1 cellular context compared by ENCODE assay signal in the genomic region with DNA sequence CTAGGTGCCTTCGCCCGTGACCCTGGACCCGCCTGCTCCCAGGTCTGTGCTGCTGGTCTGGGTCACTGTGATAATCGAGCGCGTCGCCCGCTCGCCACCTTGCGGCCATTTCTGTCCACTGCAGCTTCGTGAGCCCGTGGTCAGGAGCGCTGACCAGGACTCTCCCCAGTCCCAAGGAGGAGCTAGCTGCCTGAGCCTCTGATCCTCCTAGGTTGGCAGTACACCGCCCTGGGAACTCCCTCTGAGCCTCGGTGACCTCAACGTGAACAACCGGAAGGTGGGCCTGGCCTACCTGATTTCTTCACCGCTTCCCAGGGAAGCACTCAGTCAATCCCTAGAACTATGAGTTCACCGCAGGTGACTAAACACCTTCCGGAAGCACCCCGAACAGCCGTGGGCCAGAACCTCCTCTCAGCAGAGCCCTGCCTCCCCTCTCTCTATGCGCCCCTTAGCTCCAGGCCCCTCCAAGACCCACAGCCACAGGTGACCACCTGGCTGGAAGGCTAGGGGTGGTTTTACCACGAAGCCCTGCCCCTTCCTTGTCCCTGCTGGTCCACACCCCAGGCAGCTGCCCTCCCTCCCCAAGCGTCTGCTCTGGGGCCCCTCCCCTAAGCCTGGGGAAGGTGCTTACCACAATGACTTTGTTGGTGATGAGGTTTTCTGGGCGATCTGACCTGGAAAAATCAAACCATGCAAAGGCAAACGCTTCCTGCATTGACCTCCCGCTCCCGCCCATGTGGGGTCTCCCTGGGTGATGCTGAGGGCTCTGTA.
TF ChIP-seq lines count a peak whose summit lies in the region.

No MANE protein-coding gene starts in this region.

TF ChIP-seq in HepG2, 621 proteins besides CTCF, POLR2A, EP300 and RAD21 (continued from another document):
- TF ChIP-seq, protein P1, sequence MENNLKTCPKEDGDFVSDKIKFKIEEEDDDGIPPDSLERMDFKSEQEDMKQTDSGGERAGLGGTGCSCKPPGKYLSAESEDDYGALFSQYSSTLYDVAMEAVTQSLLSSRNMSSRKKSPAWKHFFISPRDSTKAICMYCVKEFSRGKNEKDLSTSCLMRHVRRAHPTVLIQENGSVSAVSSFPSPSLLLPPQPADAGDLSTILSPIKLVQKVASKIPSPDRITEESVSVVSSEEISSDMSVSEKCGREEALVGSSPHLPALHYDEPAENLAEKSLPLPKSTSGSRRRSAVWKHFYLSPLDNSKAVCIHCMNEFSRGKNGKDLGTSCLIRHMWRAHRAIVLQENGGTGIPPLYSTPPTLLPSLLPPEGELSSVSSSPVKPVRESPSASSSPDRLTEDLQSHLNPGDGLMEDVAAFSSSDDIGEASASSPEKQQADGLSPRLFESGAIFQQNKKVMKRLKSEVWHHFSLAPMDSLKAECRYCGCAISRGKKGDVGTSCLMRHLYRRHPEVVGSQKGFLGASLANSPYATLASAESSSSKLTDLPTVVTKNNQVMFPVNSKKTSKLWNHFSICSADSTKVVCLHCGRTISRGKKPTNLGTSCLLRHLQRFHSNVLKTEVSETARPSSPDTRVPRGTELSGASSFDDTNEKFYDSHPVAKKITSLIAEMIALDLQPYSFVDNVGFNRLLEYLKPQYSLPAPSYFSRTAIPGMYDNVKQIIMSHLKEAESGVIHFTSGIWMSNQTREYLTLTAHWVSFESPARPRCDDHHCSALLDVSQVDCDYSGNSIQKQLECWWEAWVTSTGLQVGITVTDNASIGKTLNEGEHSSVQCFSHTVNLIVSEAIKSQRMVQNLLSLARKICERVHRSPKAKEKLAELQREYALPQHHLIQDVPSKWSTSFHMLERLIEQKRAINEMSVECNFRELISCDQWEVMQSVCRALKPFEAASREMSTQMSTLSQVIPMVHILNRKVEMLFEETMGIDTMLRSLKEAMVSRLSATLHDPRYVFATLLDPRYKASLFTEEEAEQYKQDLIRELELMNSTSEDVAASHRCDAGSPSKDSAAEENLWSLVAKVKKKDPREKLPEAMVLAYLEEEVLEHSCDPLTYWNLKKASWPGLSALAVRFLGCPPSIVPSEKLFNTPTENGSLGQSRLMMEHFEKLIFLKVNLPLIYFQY (CRISPR knock-in tag; IDR thresholded peaks at IDR 0.05; ENCODE audit: borderline replicate concordance), result peak; percentile 66; the same call in 1 of the 2 replicates
- TF ChIP-seq ZFY (CRISPR knock-in tag; IDR thresholded peaks at IDR 0.05) (0 out of 2 replicates have a peak, but pooled peaks have one; percentile 29), KAT8 (CRISPR knock-in tag; IDR thresholded peaks at IDR 0.05) (0 out of 2 replicates have a peak, but pooled peaks have one; percentile 23), HOXA3 (CRISPR knock-in tag; IDR thresholded peaks at IDR 0.05) (peak; percentile 37; the same call in 1 of the 2 replicates), ETV5 (CRISPR knock-in tag; IDR thresholded peaks at IDR 0.05; ENCODE audit: borderline replicate concordance) (peak; percentile 14; the same call in 1 of the 2 replicates), HDAC2 (CRISPR knock-in tag; IDR thresholded peaks at IDR 0.05) (peak; percentile 16; the same call in 1 of the 2 replicates), TBX2 (CRISPR knock-in tag; IDR thresholded peaks at IDR 0.05; ENCODE audit: borderline replicate concordance) (peak; percentile 25), ZNF451 (CRISPR knock-in tag; IDR thresholded peaks at IDR 0.05) (0 out of 2 replicates have a peak, but pooled peaks have one; percentile 38), FOXO1 (CRISPR knock-in tag; IDR thresholded peaks at IDR 0.05) (peak; percentile 34; the same call in 1 of the 2 replicates), FOSL2 (CRISPR knock-in tag; IDR thresholded peaks at IDR 0.05) (peak; percentile 35; the same call in 1 of the 2 replicates), ZEB1 (IDR thresholded peaks at IDR 0.05; ENCODE audit: insufficient replicate concordance, low read depth) (peak; percentile 23), MIER2 (CRISPR knock-in tag; IDR thresholded peaks at IDR 0.05) (peak; percentile 44; the same call in 1 of the 2 replicates), STAG1 (CRISPR knock-in tag; IDR thresholded peaks at IDR 0.05) (peak; percentile 89), NCOA1 (CRISPR knock-in tag; IDR thresholded peaks at IDR 0.05) (0 out of 2 replicates have a peak, but pooled peaks have one; percentile 21), FOXA3 (CRISPR knock-in tag; IDR thresholded peaks at IDR 0.05) (0 out of 2 replicates have a peak, but pooled peaks have one; percentile 12), ZNF589 (CRISPR knock-in tag; conservative IDR thresholded peaks at IDR 0.05) (0 out of 2 replicates have a peak, but pooled peaks have one; percentile 44), GABPA (IDR thresholded peaks at IDR 0.05; ENCODE audit: low read depth, low read length) (no peak), GABPA (CRISPR knock-in tag; IDR thresholded peaks at IDR 0.05; ENCODE audit: low read depth) (0 out of 2 replicates have a peak, but pooled peaks have one; percentile 9), NR2F6 (IDR thresholded peaks at IDR 0.05) (no peak), NR2F6 (CRISPR knock-in tag; IDR thresholded peaks at IDR 0.05) (0 out of 2 replicates have a peak, but pooled peaks have one; percentile 50), NR2F1 (CRISPR knock-in tag; IDR thresholded peaks at IDR 0.05) (0 out of 4 replicates have a peak, but pooled peaks of 1 of the 2 experiments have one; percentile 21), TAF15 (IDR thresholded peaks at IDR 0.05; ENCODE audit: low read depth, low read length, poor library complexity, severe bottlenecking) (no peak), ZMYM3 (CRISPR knock-in tag; IDR thresholded peaks at IDR 0.05) (no peak), SPEN (CRISPR knock-in tag; IDR thresholded peaks at IDR 0.05; ENCODE audit: low read depth) (0 out of 2 replicates have a peak, but pooled peaks have one; percentile 53), ZNF746 (CRISPR knock-in tag; IDR thresholded peaks at IDR 0.05) (no peak)
- TF ChIP-seq, protein P2, sequence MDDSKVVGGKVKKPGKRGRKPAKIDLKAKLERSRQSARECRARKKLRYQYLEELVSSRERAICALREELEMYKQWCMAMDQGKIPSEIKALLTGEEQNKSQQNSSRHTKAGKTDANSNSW (CRISPR knock-in tag; IDR thresholded peaks at IDR 0.05; ENCODE audit: borderline replicate concordance), result no peak
- TF ChIP-seq, protein P3, sequence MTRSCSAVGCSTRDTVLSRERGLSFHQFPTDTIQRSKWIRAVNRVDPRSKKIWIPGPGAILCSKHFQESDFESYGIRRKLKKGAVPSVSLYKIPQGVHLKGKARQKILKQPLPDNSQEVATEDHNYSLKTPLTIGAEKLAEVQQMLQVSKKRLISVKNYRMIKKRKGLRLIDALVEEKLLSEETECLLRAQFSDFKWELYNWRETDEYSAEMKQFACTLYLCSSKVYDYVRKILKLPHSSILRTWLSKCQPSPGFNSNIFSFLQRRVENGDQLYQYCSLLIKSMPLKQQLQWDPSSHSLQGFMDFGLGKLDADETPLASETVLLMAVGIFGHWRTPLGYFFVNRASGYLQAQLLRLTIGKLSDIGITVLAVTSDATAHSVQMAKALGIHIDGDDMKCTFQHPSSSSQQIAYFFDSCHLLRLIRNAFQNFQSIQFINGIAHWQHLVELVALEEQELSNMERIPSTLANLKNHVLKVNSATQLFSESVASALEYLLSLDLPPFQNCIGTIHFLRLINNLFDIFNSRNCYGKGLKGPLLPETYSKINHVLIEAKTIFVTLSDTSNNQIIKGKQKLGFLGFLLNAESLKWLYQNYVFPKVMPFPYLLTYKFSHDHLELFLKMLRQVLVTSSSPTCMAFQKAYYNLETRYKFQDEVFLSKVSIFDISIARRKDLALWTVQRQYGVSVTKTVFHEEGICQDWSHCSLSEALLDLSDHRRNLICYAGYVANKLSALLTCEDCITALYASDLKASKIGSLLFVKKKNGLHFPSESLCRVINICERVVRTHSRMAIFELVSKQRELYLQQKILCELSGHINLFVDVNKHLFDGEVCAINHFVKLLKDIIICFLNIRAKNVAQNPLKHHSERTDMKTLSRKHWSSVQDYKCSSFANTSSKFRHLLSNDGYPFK (CRISPR knock-in tag; IDR thresholded peaks at IDR 0.05; ENCODE audit: borderline replicate concordance), result 0 out of 2 replicates have a peak, but pooled peaks have one; percentile 61
- TF ChIP-seq, protein P4, sequence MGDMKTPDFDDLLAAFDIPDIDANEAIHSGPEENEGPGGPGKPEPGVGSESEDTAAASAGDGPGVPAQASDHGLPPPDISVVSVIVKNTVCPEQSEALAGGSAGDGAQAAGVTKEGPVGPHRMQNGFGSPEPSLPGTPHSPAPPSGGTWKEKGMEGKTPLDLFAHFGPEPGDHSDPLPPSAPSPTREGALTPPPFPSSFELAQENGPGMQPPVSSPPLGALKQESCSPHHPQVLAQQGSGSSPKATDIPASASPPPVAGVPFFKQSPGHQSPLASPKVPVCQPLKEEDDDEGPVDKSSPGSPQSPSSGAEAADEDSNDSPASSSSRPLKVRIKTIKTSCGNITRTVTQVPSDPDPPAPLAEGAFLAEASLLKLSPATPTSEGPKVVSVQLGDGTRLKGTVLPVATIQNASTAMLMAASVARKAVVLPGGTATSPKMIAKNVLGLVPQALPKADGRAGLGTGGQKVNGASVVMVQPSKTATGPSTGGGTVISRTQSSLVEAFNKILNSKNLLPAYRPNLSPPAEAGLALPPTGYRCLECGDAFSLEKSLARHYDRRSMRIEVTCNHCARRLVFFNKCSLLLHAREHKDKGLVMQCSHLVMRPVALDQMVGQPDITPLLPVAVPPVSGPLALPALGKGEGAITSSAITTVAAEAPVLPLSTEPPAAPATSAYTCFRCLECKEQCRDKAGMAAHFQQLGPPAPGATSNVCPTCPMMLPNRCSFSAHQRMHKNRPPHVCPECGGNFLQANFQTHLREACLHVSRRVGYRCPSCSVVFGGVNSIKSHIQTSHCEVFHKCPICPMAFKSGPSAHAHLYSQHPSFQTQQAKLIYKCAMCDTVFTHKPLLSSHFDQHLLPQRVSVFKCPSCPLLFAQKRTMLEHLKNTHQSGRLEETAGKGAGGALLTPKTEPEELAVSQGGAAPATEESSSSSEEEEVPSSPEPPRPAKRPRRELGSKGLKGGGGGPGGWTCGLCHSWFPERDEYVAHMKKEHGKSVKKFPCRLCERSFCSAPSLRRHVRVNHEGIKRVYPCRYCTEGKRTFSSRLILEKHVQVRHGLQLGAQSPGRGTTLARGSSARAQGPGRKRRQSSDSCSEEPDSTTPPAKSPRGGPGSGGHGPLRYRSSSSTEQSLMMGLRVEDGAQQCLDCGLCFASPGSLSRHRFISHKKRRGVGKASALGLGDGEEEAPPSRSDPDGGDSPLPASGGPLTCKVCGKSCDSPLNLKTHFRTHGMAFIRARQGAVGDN (CRISPR knock-in tag; IDR thresholded peaks at IDR 0.05), result peak; percentile 62
- TF ChIP-seq, protein P5, sequence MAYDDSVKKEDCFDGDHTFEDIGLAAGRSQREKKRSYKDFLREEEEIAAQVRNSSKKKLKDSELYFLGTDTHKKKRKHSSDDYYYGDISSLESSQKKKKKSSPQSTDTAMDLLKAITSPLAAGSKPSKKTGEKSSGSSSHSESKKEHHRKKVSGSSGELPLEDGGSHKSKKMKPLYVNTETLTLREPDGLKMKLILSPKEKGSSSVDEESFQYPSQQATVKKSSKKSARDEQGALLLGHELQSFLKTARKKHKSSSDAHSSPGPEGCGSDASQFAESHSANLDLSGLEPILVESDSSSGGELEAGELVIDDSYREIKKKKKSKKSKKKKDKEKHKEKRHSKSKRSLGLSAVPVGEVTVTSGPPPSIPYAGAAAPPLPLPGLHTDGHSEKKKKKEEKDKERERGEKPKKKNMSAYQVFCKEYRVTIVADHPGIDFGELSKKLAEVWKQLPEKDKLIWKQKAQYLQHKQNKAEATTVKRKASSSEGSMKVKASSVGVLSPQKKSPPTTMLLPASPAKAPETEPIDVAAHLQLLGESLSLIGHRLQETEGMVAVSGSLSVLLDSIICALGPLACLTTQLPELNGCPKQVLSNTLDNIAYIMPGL (CRISPR knock-in tag; IDR thresholded peaks at IDR 0.05; ENCODE audit: borderline replicate concordance in 1 of 2, low read depth in 1 of 2), result 0 out of 4 replicates have a peak, but pooled peaks of 1 of the 2 experiments have one; percentile 48
